Comparison of ENCODE assay signal across 27 cellular contexts in the genomic region with DNA sequence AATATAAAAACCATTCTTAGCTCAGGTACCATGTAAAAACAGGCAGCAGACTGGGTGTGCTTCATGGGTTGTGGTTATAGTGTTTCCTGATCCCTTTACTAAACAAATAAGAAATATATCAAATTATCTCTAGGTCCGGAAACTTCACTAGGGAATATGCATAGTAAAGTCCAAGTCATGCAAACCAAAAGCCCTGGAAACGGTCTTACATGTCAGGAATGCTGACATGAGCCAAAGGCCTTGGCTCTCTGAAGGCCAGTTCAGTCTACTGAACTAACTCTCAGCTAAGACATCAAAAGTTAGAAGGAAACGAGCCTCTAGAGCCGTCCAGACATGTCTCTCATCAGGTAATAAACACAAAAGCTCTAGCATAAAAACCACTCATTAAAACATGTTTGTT.
A peak's percentile ranks its signal among the peaks of the same experiment; 100 is the strongest.
DNase-seq lines count a peak whose midpoint lies in the region; ATAC-seq and TF ChIP-seq lines count a peak whose summit lies in the region.
"Had no signal": no experiment of that assay in that cellular context is flagged by ENCODE, and none has a peak within 500 bp of the region (broad histone marks: within the 10 kb centered on the region; RNA-seq: fewer than 3 reads in every experiment).

No MANE protein-coding gene starts in this region.

- H3K27me3 Mint-ChIP-seq in osteocyte (ENCODE audit: unreplicated experiment): no peaks in the 10 kb centered on the region
- H3K27me3 Mint-ChIP-seq in activated T-cell treated with anti-CD3 and anti-CD28 coated beads, Interleukin-2, amount 50 U/mL, for 24 hours: no peaks in the 10 kb centered on the region
- H3K27me3 Mint-ChIP-seq: activated CD4-positive, alpha-beta memory T cell treated with anti-CD3 and anti-CD28 coated beads for 36 hours; activated naive CD4-positive, alpha-beta T cell treated with anti-CD3 and anti-CD28 coated beads, Interleukin-2, amount 50 U/mL, for 24 hours; naive thymus-derived CD8-positive, alpha-beta T cell had no signal

- H3K36me3 ChIP-seq in mammary epithelial cell (ENCODE audit: insufficient read depth, low read length): no peaks in the 10 kb centered on the region
- H3K36me3 ChIP-seq: BLaER1 treated with 17β-estradiol and CSF1 and Interleukin-3, amounts not matched to agents 10 nM and 100 nM; gastrocnemius medialis; ovary had no signal

- peak overlapping the region; percentile 17 for H3K27ac ChIP-seq in mammary epithelial cell (ENCODE audit: insufficient read depth, low read depth, low read length)
- H3K27ac ChIP-seq: BLaER1 treated with 17β-estradiol and CSF1 and Interleukin-3, amounts not matched to agents 10 nM and 100 nM; gastrocnemius medialis; hepatocyte; ovary had no signal

- H3K4me3 ChIP-seq in mammary epithelial cell (replicated peaks in 1 of 3; ENCODE audit: insufficient read depth in 1 of 3, low read depth in 2 of 3, low read length in 3 of 3): no peak overlapping the region
- H3K4me3 ChIP-seq in fibroblast of pulmonary artery (replicated peaks; ENCODE audit: low read depth, low read length): no peak overlapping the region
- H3K4me3 ChIP-seq: BLaER1 treated with 17β-estradiol and CSF1 and Interleukin-3, amounts not matched to agents 10 nM and 100 nM; gastrocnemius medialis; hepatocyte; K562; ovary had no signal

- DNase-seq in LHCN-M2 (ENCODE audit: low read depth) (peak; percentile 78), mammary epithelial cell (peak; percentile 8), fibroblast of pulmonary artery (ENCODE audit: low read depth) (peak; percentile 51), osteocyte (ENCODE audit: extremely low spot score, unreplicated experiment) (no peak), islet precursor cell (no peak)
- DNase-seq in activated T-cell treated with anti-CD3 and anti-CD28 coated beads, Interleukin-2, amount 50 U/mL, for 24 hours: no peak
- DNase-seq: activated CD4-positive, alpha-beta memory T cell treated with anti-CD3 and anti-CD28 coated beads for 36 hours; activated CD4-positive, CD25-positive, alpha-beta regulatory T cell; activated CD8-positive, alpha-beta memory T cell treated with anti-CD3 and anti-CD28 coated beads, Interleukin-2, amount 50 U/mL, for 4 hours; anterior cingulate cortex; DMS53; gastrocnemius medialis; MM.1S; naive thymus-derived CD8-positive, alpha-beta T cell; NCI-H1436; NCI-H2081 treated with DMSO at 0.1 percent for 48 hours; NCI-H226; ovary; trophoblast cell had no signal

- WGBS in mammary epithelial cell (ENCODE audit: low coverage, missing lambda C conversion rate): 36% methylated on average over 4 of the region's 4 CpGs

- no peak for ATAC-seq in HG03469 (IDR thresholded peaks at IDR 0.05; ENCODE audit: unreplicated experiment)
- ATAC-seq: gastrocnemius medialis; HCT116; K562; left lobe of liver; naive thymus-derived CD8-positive, alpha-beta T cell had no signal

- intact Hi-C loops in mammary epithelial cell (cut with micrococcal nuclease): no loop called here

- no peak overlapping the region for H3K4me2 ChIP-seq in mammary epithelial cell (ENCODE audit: insufficient read depth, low read depth, low read length)
- H3K4me2 ChIP-seq: BLaER1 treated with 17β-estradiol and CSF1 and Interleukin-3, amounts not matched to agents 10 nM and 100 nM; hepatocyte had no signal

- peak overlapping the region; percentile 92 for H2AFZ ChIP-seq in mammary epithelial cell (ENCODE audit: low read depth, low read length)
- H2AFZ ChIP-seq: hepatocyte had no signal

- dilution Hi-C loops in mammary epithelial cell (cut with HindIII; ENCODE audit: low sequenced_read_pairs): no loop called here

- H3K4me1 Mint-ChIP-seq in osteocyte (ENCODE audit: unreplicated experiment): peaks cover 50% of the 10 kb centered on the region
- no peaks in the 10 kb centered on the region for H3K4me1 Mint-ChIP-seq in activated T-cell treated with anti-CD3 and anti-CD28 coated beads, Interleukin-2, amount 50 U/mL, for 24 hours (ENCODE audit: low read depth)
- H3K4me1 Mint-ChIP-seq: activated naive CD4-positive, alpha-beta T cell treated with anti-CD3 and anti-CD28 coated beads, Interleukin-2, amount 50 U/mL, for 24 hours; naive thymus-derived CD8-positive, alpha-beta T cell had no signal

- H3K27me3 ChIP-seq in mammary epithelial cell (ENCODE audit: insufficient read depth, low read length): no peaks in the 10 kb centered on the region
- H3K27me3 ChIP-seq: BLaER1 treated with 17β-estradiol and CSF1 and Interleukin-3, amounts not matched to agents 10 nM and 100 nM; gastrocnemius medialis; hepatocyte; ovary had no signal

- in situ Hi-C loops in mammary epithelial cell (cut with MboI; ENCODE audit: low sequenced_read_pairs in 2 of 2): no loop called here

- no peak overlapping the region for H3K9ac ChIP-seq in mammary epithelial cell (ENCODE audit: insufficient read depth, low read length)
- H3K9ac ChIP-seq: BLaER1 treated with 17β-estradiol and CSF1 and Interleukin-3, amounts not matched to agents 10 nM and 100 nM had no signal

- H3K9me3 ChIP-seq in mammary epithelial cell (replicated peaks; ENCODE audit: insufficient read depth, low read length): no peaks in the 10 kb centered on the region
- H3K9me3 ChIP-seq: BLaER1 treated with 17β-estradiol and CSF1 and Interleukin-3, amounts not matched to agents 10 nM and 100 nM; gastrocnemius medialis; ovary had no signal

- H4K20me1 ChIP-seq in mammary epithelial cell (ENCODE audit: insufficient read depth, low read length): no peaks in the 10 kb centered on the region
- H4K20me1 ChIP-seq: BLaER1 treated with 17β-estradiol and CSF1 and Interleukin-3, amounts not matched to agents 10 nM and 100 nM had no signal

- CTCF ChIA-PET in mammary epithelial cell (lab: Charles Lee; ENCODE audit: low non-redundant PET): no interaction called here

- TF ChIP-seq CTCF in mammary epithelial cell (conservative IDR thresholded peaks at IDR 0.05 in 1 of 2, IDR thresholded peaks at IDR 0.05 in 1 of 2; ENCODE audit: extremely low read depth in 1 of 2, insufficient read depth in 1 of 2, low read depth in 1 of 2, low read length in 2 of 2) (no peak), fibroblast of pulmonary artery (IDR thresholded peaks at IDR 0.05; ENCODE audit: low read length, missing control alignments) (no peak), osteocyte (IDR thresholded peaks at IDR 0.05) (no peak)

- H3K4me1 ChIP-seq in mammary epithelial cell (ENCODE audit: insufficient read depth, low read length): peaks cover 8% of the 10 kb centered on the region
- H3K4me1 ChIP-seq: BLaER1 treated with 17β-estradiol and CSF1 and Interleukin-3, amounts not matched to agents 10 nM and 100 nM had no signal

- H3K36me3 Mint-ChIP-seq in osteocyte (ENCODE audit: unreplicated experiment): no peaks in the 10 kb centered on the region
- no peaks in the 10 kb centered on the region for H3K36me3 Mint-ChIP-seq in activated T-cell treated with anti-CD3 and anti-CD28 coated beads, Interleukin-2, amount 50 U/mL, for 24 hours (ENCODE audit: low read depth)
- H3K36me3 Mint-ChIP-seq: activated CD4-positive, alpha-beta memory T cell treated with anti-CD3 and anti-CD28 coated beads for 36 hours; activated naive CD4-positive, alpha-beta T cell treated with anti-CD3 and anti-CD28 coated beads, Interleukin-2, amount 50 U/mL, for 24 hours; mesothelial cell of epicardium; naive thymus-derived CD8-positive, alpha-beta T cell had no signal

- H3K9me3 Mint-ChIP-seq in osteocyte (ENCODE audit: unreplicated experiment): peaks cover 7% of the 10 kb centered on the region
- peaks cover 2% of the 10 kb centered on the region for H3K9me3 Mint-ChIP-seq in activated T-cell treated with anti-CD3 and anti-CD28 coated beads, Interleukin-2, amount 50 U/mL, for 24 hours
- H3K9me3 Mint-ChIP-seq: activated naive CD4-positive, alpha-beta T cell treated with anti-CD3 and anti-CD28 coated beads, Interleukin-2, amount 50 U/mL, for 24 hours had no signal

- no TSS peak for BruUV-seq in mammary epithelial cell (replicated peaks; lab: Mats Ljungman, UMichigan)

- no peaks in the 10 kb centered on the region for H3K79me2 ChIP-seq in mammary epithelial cell (ENCODE audit: insufficient read depth, low read length)
- H3K79me2 ChIP-seq: hepatocyte had no signal

- peak overlapping the region; percentile 10 for H3K4me3 Mint-ChIP-seq in osteocyte (ENCODE audit: unreplicated experiment)
- no peak overlapping the region for H3K4me3 Mint-ChIP-seq in activated T-cell treated with anti-CD3 and anti-CD28 coated beads, Interleukin-2, amount 50 U/mL, for 24 hours
- H3K4me3 Mint-ChIP-seq: activated CD4-positive, alpha-beta memory T cell treated with anti-CD3 and anti-CD28 coated beads for 36 hours; activated naive CD4-positive, alpha-beta T cell treated with anti-CD3 and anti-CD28 coated beads, Interleukin-2, amount 50 U/mL, for 24 hours; mesothelial cell of epicardium; naive thymus-derived CD8-positive, alpha-beta T cell had no signal

- peak overlapping the region; percentile 74 for H3K27ac Mint-ChIP-seq in osteocyte (ENCODE audit: unreplicated experiment)
- H3K27ac Mint-ChIP-seq in activated T-cell treated with anti-CD3 and anti-CD28 coated beads, Interleukin-2, amount 50 U/mL, for 24 hours: no peak overlapping the region
- H3K27ac Mint-ChIP-seq: activated CD4-positive, alpha-beta memory T cell treated with anti-CD3 and anti-CD28 coated beads for 36 hours; activated naive CD4-positive, alpha-beta T cell treated with anti-CD3 and anti-CD28 coated beads, Interleukin-2, amount 50 U/mL, for 24 hours; mesothelial cell of epicardium; naive thymus-derived CD8-positive, alpha-beta T cell had no signal

Comparison
In these comparisons a context has a peak if more than half of its experiments do, and no peak if none do; other contexts are left out.
1. DNase-seq: peak in LHCN-M2 (single experiment), mammary epithelial cell (single experiment) and fibroblast of pulmonary artery (single experiment); none in osteocyte (single experiment), activated T-cell treated with anti-CD3 and anti-CD28 coated beads, Interleukin-2, amount 50 U/mL, for 24 hours (single experiment) and islet precursor cell (single experiment).